21 cellular contexts compared by ENCODE assay signal in the genomic region with DNA sequence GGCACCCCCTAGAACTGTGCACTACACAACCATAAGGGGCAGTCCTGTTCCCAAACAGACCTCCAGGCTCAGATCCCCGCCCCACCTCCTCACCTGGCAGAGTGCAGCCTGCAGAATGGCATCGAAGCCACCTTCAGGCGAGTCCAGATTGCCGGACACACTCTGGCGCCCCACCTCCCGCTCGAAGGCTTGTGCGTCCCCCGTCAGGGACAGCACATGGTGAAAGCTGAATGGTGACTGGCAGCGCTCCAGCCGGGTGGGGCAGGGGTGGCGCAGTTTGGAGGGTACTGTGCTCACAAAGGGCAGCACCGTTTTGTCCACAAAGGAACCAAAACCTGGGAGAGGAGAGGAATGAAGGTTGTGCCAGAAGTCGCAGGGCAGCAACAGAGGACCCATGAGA. TPM values are rescaled to one million over a fixed set of nuclear protein-coding genes. Genes with fewer than 3 reads are reported as not detected.
A peak's percentile ranks its signal among the peaks of the same experiment; 100 is the strongest.
DNase-seq lines count a peak whose midpoint lies in the region; ATAC-seq and TF ChIP-seq lines count a peak whose summit lies in the region.
"Had no signal": no experiment of that assay in that cellular context is flagged by ENCODE, and none has a peak within 500 bp of the region (broad histone marks: within the 10 kb centered on the region; RNA-seq: fewer than 3 reads in every experiment).

No MANE protein-coding gene starts in this region.

- intact Hi-C loops in CD4-positive, alpha-beta memory T cell (cut with micrococcal nuclease): no loop called here

- no peaks in the 10 kb centered on the region for H3K9me3 Mint-ChIP-seq in CD4-positive, CD25-positive, alpha-beta regulatory T cell
- H3K9me3 Mint-ChIP-seq in CD4-positive, alpha-beta memory T cell: no peaks in the 10 kb centered on the region
- no peaks in the 10 kb centered on the region for H3K9me3 Mint-ChIP-seq in endodermal cell
- H3K9me3 Mint-ChIP-seq: activated CD4-positive, alpha-beta memory T cell treated with anti-CD3 and anti-CD28 coated beads, Interleukin-2, amount 10 ng/mL, durations not matched to agents 7 days and 5 days; mesothelial cell of epicardium had no signal

- TF ChIP-seq CTCF in endodermal cell (conservative IDR thresholded peaks at IDR 0.05): no peak

- peaks cover 63% of the 10 kb centered on the region for H3K36me3 Mint-ChIP-seq in CD4-positive, CD25-positive, alpha-beta regulatory T cell
- peaks cover 78 to 89% of the 10 kb centered on the region in 2 donors for H3K36me3 Mint-ChIP-seq in CD4-positive, alpha-beta memory T cell
- H3K36me3 Mint-ChIP-seq in endodermal cell (ENCODE audit: low read depth): peaks cover 3% of the 10 kb centered on the region
- H3K36me3 Mint-ChIP-seq: mesothelial cell of epicardium had no signal

- WGBS in endodermal cell (ENCODE audit: insufficient coverage in 1 of 2, insufficient read length in 1 of 2), 2 experiments: 92 to 94% methylated on average over 13 to 14 of the region's 14 CpGs

- no peaks in the 10 kb centered on the region for H3K27me3 ChIP-seq in CD4-positive, CD25-positive, alpha-beta regulatory T cell (ENCODE audit: control insufficient read depth, insufficient read depth, low read length)
- H3K27me3 ChIP-seq in CD4-positive, alpha-beta memory T cell (ENCODE audit: insufficient read depth, low read length): no peaks in the 10 kb centered on the region
- H3K27me3 ChIP-seq in endodermal cell (ENCODE audit: control insufficient read depth, insufficient read depth, low read length, poor library complexity, severe bottlenecking): peaks cover 38% of the 10 kb centered on the region
- H3K27me3 ChIP-seq: ascending aorta, testis had no signal

- H3K27me3 Mint-ChIP-seq in CD4-positive, CD25-positive, alpha-beta regulatory T cell: no peaks in the 10 kb centered on the region
- H3K27me3 Mint-ChIP-seq in CD4-positive, alpha-beta memory T cell: no peaks in the 10 kb centered on the region
- H3K27me3 Mint-ChIP-seq in endodermal cell (ENCODE audit: insufficient read depth): peaks cover 83% of the 10 kb centered on the region
- H3K27me3 Mint-ChIP-seq: activated CD4-positive, alpha-beta memory T cell treated with anti-CD3 and anti-CD28 coated beads, Interleukin-2, amount 10 ng/mL, durations not matched to agents 7 days and 5 days had no signal

- DNase-seq in CD4-positive, CD25-positive, alpha-beta regulatory T cell: no peak
- DNase-seq in CD4-positive, alpha-beta memory T cell: no peak
- peak; percentile 57 for DNase-seq in RPMI8226
- DNase-seq in endodermal cell: peak; percentile 65
- DNase-seq in stimulated activated naive CD8-positive, alpha-beta T cell treated with anti-CD3 and anti-CD28 coated beads, Interleukin-15, Interleukin-2, amounts not matched to agents 100 U/mL and 50 U/mL, for 24 hours: no peak
- DNase-seq: activated CD4-positive, alpha-beta memory T cell treated with anti-CD3 and anti-CD28 coated beads, Interleukin-2, amount 10 ng/mL, durations not matched to agents 7 days and 5 days; activated gamma-delta T cell treated with Interleukin-2 at 50 U/mL for 16 hours; AML-193; GF-D8; hippocampal formation; NCI-H1105; NCI-H2171 treated with DMSO at 0.1 percent for 48 hours; stimulated activated CD4-positive, alpha-beta T cell treated with anti-CD3 and anti-CD28 coated beads, Interleukin-12 subunit alpha, Interleukin-12 subunit beta, amount 100 ng/mL, for 4 hours; testis had no signal

- H3K9me3 ChIP-seq in CD4-positive, CD25-positive, alpha-beta regulatory T cell (ENCODE audit: control insufficient read depth in 2 of 2, low read length in 2 of 2): no peaks in the 10 kb centered on the region
- H3K9me3 ChIP-seq in CD4-positive, alpha-beta memory T cell (ENCODE audit: control insufficient read depth in 1 of 2, low read length in 2 of 2): no peaks in the 10 kb centered on the region
- H3K9me3 ChIP-seq in endodermal cell (ENCODE audit: control insufficient read depth, low read length): no peaks in the 10 kb centered on the region
- H3K9me3 ChIP-seq: ascending aorta, neutrophil, testis had no signal

- H3K4me1 ChIP-seq in CD4-positive, CD25-positive, alpha-beta regulatory T cell (ENCODE audit: control insufficient read depth, insufficient read depth, low read length, poor library complexity, severe bottlenecking): peaks cover 45% of the 10 kb centered on the region
- H3K4me1 ChIP-seq in CD4-positive, alpha-beta memory T cell (ENCODE audit: insufficient read depth, low read length): peaks cover 54% of the 10 kb centered on the region
- no peaks in the 10 kb centered on the region for H3K4me1 ChIP-seq in endodermal cell (ENCODE audit: control insufficient read depth, insufficient read depth, low read length)

- H3K27ac Mint-ChIP-seq in CD4-positive, CD25-positive, alpha-beta regulatory T cell: peak overlapping the region; percentile 80 to 90 (median 88)
- peak overlapping the region in 6 of 7 donors; percentile 60 to 93 (median 86) for H3K27ac Mint-ChIP-seq in CD4-positive, alpha-beta memory T cell
- H3K27ac Mint-ChIP-seq in endodermal cell: no peak overlapping the region
- H3K27ac Mint-ChIP-seq: mesothelial cell of epicardium had no signal

- peaks cover 68% of the 10 kb centered on the region for H3K36me3 ChIP-seq in CD4-positive, CD25-positive, alpha-beta regulatory T cell (ENCODE audit: control insufficient read depth, insufficient read depth, low read length)
- H3K36me3 ChIP-seq in CD4-positive, alpha-beta memory T cell (ENCODE audit: insufficient read depth, low read length): peaks cover 69% of the 10 kb centered on the region
- no peaks in the 10 kb centered on the region for H3K36me3 ChIP-seq in endodermal cell (ENCODE audit: control insufficient read depth, insufficient read depth, low read length)

- POLR2A ChIA-PET in CD4-positive, alpha-beta memory T cell (lab: Charles Lee; ENCODE audit: partially characterized antibody): interaction anchor here (0.9 to 27.7 kb wide), 4 partner anchors 11 to 24 kb away, joined by 3 to 463 read pairs (median 62); a partner anchor contains a TSS

- no peak for ATAC-seq in CD4-positive, CD25-positive, alpha-beta regulatory T cell (ENCODE audit: low read depth in 2 of 2)
- ATAC-seq in GM21786 (IDR thresholded peaks at IDR 0.05; ENCODE audit: unreplicated experiment): no peak
- no peak for ATAC-seq in GM21447 (IDR thresholded peaks at IDR 0.05; ENCODE audit: unreplicated experiment)
- ATAC-seq in stimulated activated naive CD8-positive, alpha-beta T cell treated with anti-CD3 and anti-CD28 coated beads, Interleukin-15, Interleukin-2, amounts not matched to agents 100 U/mL and 50 U/mL, for 24 hours: no peak
- ATAC-seq: GM12878 had no signal

- no peak overlapping the region for H3K9ac ChIP-seq in endodermal cell (ENCODE audit: extremely low read depth, low read length, poor library complexity, severe bottlenecking)

- peaks cover 9 to 62% (median 29%) of the 10 kb centered on the region in 4 donors for H3K4me1 Mint-ChIP-seq in CD4-positive, CD25-positive, alpha-beta regulatory T cell
- H3K4me1 Mint-ChIP-seq in CD4-positive, alpha-beta memory T cell: peaks cover 31 to 58% (median 41%) of the 10 kb centered on the region in 4 donors
- no peaks in the 10 kb centered on the region for H3K4me1 Mint-ChIP-seq in endodermal cell

- CTCF ChIA-PET in CD4-positive, alpha-beta memory T cell (lab: Charles Lee; ENCODE audit: partially characterized antibody): interaction anchor here (1.7 to 3.4 kb wide), 5 partner anchors 11 to 36 kb away, joined by 5 to 30 read pairs (median 16); a partner anchor contains a TSS

- no peak overlapping the region for H3K4me3 ChIP-seq in CD4-positive, CD25-positive, alpha-beta regulatory T cell (ENCODE audit: low read depth, low read length)
- no peak overlapping the region for H3K4me3 ChIP-seq in CD4-positive, alpha-beta memory T cell (ENCODE audit: low read length in 2 of 2)
- no peak overlapping the region for H3K4me3 ChIP-seq in endodermal cell (ENCODE audit: low read length)
- H3K4me3 ChIP-seq: ascending aorta, GM12878, testis had no signal

- peak overlapping the region; percentile 16 for H3K27ac ChIP-seq in CD4-positive, CD25-positive, alpha-beta regulatory T cell (ENCODE audit: insufficient read depth, low read length, poor library complexity, severe bottlenecking)
- H3K27ac ChIP-seq in CD4-positive, alpha-beta memory T cell (ENCODE audit: low read depth, low read length): peak overlapping the region; percentile 53
- H3K27ac ChIP-seq in endodermal cell (ENCODE audit: low read depth, low read length): no peak overlapping the region
- H3K27ac ChIP-seq: HL-60, neutrophil, testis had no signal

- peak overlapping the region in 3 of 4 donors; percentile 35 to 73 (median 39) for H3K4me3 Mint-ChIP-seq in CD4-positive, CD25-positive, alpha-beta regulatory T cell
- no peak overlapping the region for H3K4me3 Mint-ChIP-seq in CD4-positive, alpha-beta memory T cell
- no peak overlapping the region for H3K4me3 Mint-ChIP-seq in endodermal cell
- H3K4me3 Mint-ChIP-seq: activated CD4-positive, alpha-beta memory T cell treated with anti-CD3 and anti-CD28 coated beads, Interleukin-2, amount 10 ng/mL, durations not matched to agents 7 days and 5 days; mesothelial cell of epicardium had no signal

RNA-seq across cellular contexts. Expression of a gene that starts 10.6 kb away (rescaled TPM):
- 297 TPM for total RNA-seq in CD4-positive, CD25-positive, alpha-beta regulatory T cell
- polyA plus RNA-seq in CD4-positive, CD25-positive, alpha-beta regulatory T cell: 100 to 1,000 TPM; 279 to 382 (median 330) TPM
- total RNA-seq in CD4-positive, alpha-beta memory T cell: 100 to 1,000 TPM; 382 to 397 TPM
- 100 to 1,000 TPM; 271 to 374 TPM for polyA plus RNA-seq in CD4-positive, alpha-beta memory T cell
- 1 to 10 TPM; 1.4 TPM for total RNA-seq in endodermal cell
- 0.18 TPM for polyA plus RNA-seq in endodermal cell (2013, experiment 1 of 2)
- polyA plus RNA-seq in endodermal cell (2013, experiment 2 of 2): 0.46 TPM

RNA-seq across cellular contexts. Expression of a gene that starts 15.8 kb away (rescaled TPM):
- 68.0 TPM for total RNA-seq in CD4-positive, CD25-positive, alpha-beta regulatory T cell
- polyA plus RNA-seq in CD4-positive, CD25-positive, alpha-beta regulatory T cell: 1 to 10 TPM; 1.2 to 2.3 (median 1.6) TPM
- 10 to 100 TPM; 62.5 to 64.2 TPM for total RNA-seq in CD4-positive, alpha-beta memory T cell
- 1 to 10 TPM; 1.1 to 2.9 TPM for polyA plus RNA-seq in CD4-positive, alpha-beta memory T cell
- 10 to 100 TPM; 24.9 to 38.2 TPM for total RNA-seq in endodermal cell
- polyA plus RNA-seq in endodermal cell (2013, experiment 1 of 2): 20.2 TPM
- 23.9 TPM for polyA plus RNA-seq in endodermal cell (2013, experiment 2 of 2)

RNA-seq across cellular contexts. Expression of a gene that starts 16.0 kb away (rescaled TPM):
- total RNA-seq in CD4-positive, CD25-positive, alpha-beta regulatory T cell: 32.6 TPM
- polyA plus RNA-seq in CD4-positive, CD25-positive, alpha-beta regulatory T cell: 1 to 10 TPM; 2.3 to 3.1 (median 2.7) TPM
- 100 to 1,000 TPM; 109 to 113 TPM for total RNA-seq in CD4-positive, alpha-beta memory T cell
- 1 to 10 TPM in 1 of 2 donors, under 1 TPM in 1; 0.90 to 3.5 TPM for polyA plus RNA-seq in CD4-positive, alpha-beta memory T cell
- 10 to 100 TPM; 54.0 to 54.6 TPM for total RNA-seq in endodermal cell
- 31.5 TPM for polyA plus RNA-seq in endodermal cell (2013, experiment 1 of 2)
- 26.9 TPM for polyA plus RNA-seq in endodermal cell (2013, experiment 2 of 2)

RNA-seq across cellular contexts. Expression of a gene that starts 35.5 kb away (rescaled TPM):
- 16.8 TPM for total RNA-seq in CD4-positive, CD25-positive, alpha-beta regulatory T cell
- 1 to 10 TPM; 1.5 to 5.1 (median 2.4) TPM for polyA plus RNA-seq in CD4-positive, CD25-positive, alpha-beta regulatory T cell
- 10 to 100 TPM; 84.7 to 86.0 TPM for total RNA-seq in CD4-positive, alpha-beta memory T cell
- polyA plus RNA-seq in CD4-positive, alpha-beta memory T cell: 10 to 100 TPM; 13.2 to 25.1 TPM
- total RNA-seq in endodermal cell: 10 to 100 TPM; 19.5 to 26.8 TPM
- 23.9 TPM for polyA plus RNA-seq in endodermal cell (2013, experiment 1 of 2)
- 18.1 TPM for polyA plus RNA-seq in endodermal cell (2013, experiment 2 of 2)

Comparison
In these comparisons a context has a peak if more than half of its experiments do, and no peak if none do; other contexts are left out.
1. DNase-seq: peak in RPMI8226 (single experiment) and endodermal cell (single experiment); none in CD4-positive, CD25-positive, alpha-beta regulatory T cell (0 of 3), CD4-positive, alpha-beta memory T cell (0 of 5) and stimulated activated naive CD8-positive, alpha-beta T cell treated with anti-CD3 and anti-CD28 coated beads, Interleukin-15, Interleukin-2, amounts not matched to agents 100 U/mL and 50 U/mL, for 24 hours (single experiment).
2. H3K4me3 Mint-ChIP-seq: peak in CD4-positive, CD25-positive, alpha-beta regulatory T cell (3 of 4); none in CD4-positive, alpha-beta memory T cell (0 of 8) and endodermal cell (single experiment).
3. RNA of a gene that starts 10.6 kb away (total RNA-seq): 382 to 397 TPM in CD4-positive, alpha-beta memory T cell and 297 TPM in CD4-positive, CD25-positive, alpha-beta regulatory T cell (single experiment); 1.4 TPM in endodermal cell; every median in the first group is over 100 times any median in the second.